ENCODE assay signal across 17 cellular contexts in the genomic region with DNA sequence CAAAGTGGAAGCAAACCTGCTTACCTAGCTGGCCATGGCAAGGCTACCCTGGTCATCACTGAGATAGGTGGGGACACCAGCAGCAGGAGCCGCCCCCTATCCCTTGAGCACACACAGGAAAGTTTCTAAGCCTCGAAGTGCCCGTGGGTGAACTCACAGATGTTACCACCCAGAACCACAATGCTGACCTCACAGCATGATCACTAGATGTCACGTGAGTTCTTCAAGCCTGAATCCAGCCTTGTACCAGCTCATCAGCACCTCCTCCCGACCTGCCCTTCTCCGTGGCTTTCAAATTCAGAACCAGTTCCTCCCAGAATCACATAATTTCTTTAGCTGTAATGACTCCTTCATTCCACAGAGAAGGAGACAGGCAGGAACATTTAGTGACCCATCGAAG. TPM values are rescaled to one million over a fixed set of nuclear protein-coding genes. Genes with fewer than 3 reads are reported as not detected.
DNase-seq lines count a peak whose midpoint lies in the region; ATAC-seq lines count a peak whose summit lies in the region.
"Had no signal": no experiment of that assay in that cellular context is flagged by ENCODE, and none has a peak within 500 bp of the region (broad histone marks: within the 10 kb centered on the region; RNA-seq: fewer than 3 reads in every experiment).

No MANE protein-coding gene starts in this region.

- H2BK5ac ChIP-seq in trophoblast cell (ENCODE audit: low read depth, low read length, poor library complexity): no peak overlapping the region

- no peak overlapping the region for H3K4me3 ChIP-seq in trophoblast cell (ENCODE audit: low read depth, low read length)
- H3K4me3 ChIP-seq: A549 had no signal

- no peaks in the 10 kb centered on the region for H3K9me3 Mint-ChIP-seq in stimulated activated naive CD8-positive, alpha-beta T cell treated with anti-CD3 and anti-CD28 coated beads, Interleukin-15, amount 100 ng/mL, for 72 hours
- H3K9me3 Mint-ChIP-seq: HFFc6 had no signal

- no peak overlapping the region for H3K9ac ChIP-seq in trophoblast cell (ENCODE audit: low read length)

- peak; percentile 26 for DNase-seq in NCI-H2107 treated with DMSO at 0.1 percent for 48 hours (lab: John Stamatoyannopoulos, UW; ENCODE audit: unreplicated experiment)
- DNase-seq in NCI-H2107 (lab: John Stamatoyannopoulos, UW): no peak
- DNase-seq in LHCN-M2 (ENCODE audit: low read depth): peak; percentile 73
- peak; percentile 55 for DNase-seq in SK-MEL-5 (ENCODE audit: low read depth, low spot score)
- no peak for DNase-seq in trophoblast cell
- DNase-seq in COR-L47 (lab: John Stamatoyannopoulos, UW): no peak
- DNase-seq in stimulated activated naive CD8-positive, alpha-beta T cell treated with anti-CD3 and anti-CD28 coated beads, Interleukin-15, amount 100 ng/mL, for 72 hours: no peak
- DNase-seq: CD4-positive, alpha-beta memory T cell; GF-D8; GOT3; HFFc6; NCI-H2029 treated with DMSO at 0.1 percent for 48 hours; NCI-H446; NCI-H748 treated with DMSO at 0.1 percent for 48 hours; SHP77 treated with DMSO at 0.1 percent for 48 hours had no signal

- H2BK120ac ChIP-seq in trophoblast cell (ENCODE audit: insufficient read depth, low read length, poor library complexity): peak overlapping the region; percentile 5

- H2AFZ ChIP-seq in trophoblast cell (ENCODE audit: insufficient read depth, low read length, poor library complexity): no peak overlapping the region

- no peak overlapping the region for H3K4me3 Mint-ChIP-seq in stimulated activated naive CD8-positive, alpha-beta T cell treated with anti-CD3 and anti-CD28 coated beads, Interleukin-15, amount 100 ng/mL, for 72 hours
- H3K4me3 Mint-ChIP-seq: CD4-positive, alpha-beta memory T cell; HFFc6 had no signal

- no peaks in the 10 kb centered on the region for H3K36me3 ChIP-seq in trophoblast cell (ENCODE audit: control insufficient read depth in 1 of 2, insufficient read depth in 2 of 2, low read length in 2 of 2)

- in situ Hi-C loops in SK-MEL-5 (cut with HindIII; ENCODE audit: low pct_unique_long_range_greater_than_20kb, low sequenced_read_pairs): loop anchor here (25.0 kb wide), 1 partner anchor 114 kb away; no protein-coding TSS in a partner anchor

- H3K4me1 Mint-ChIP-seq in stimulated activated naive CD8-positive, alpha-beta T cell treated with anti-CD3 and anti-CD28 coated beads, Interleukin-15, amount 100 ng/mL, for 72 hours: no peaks in the 10 kb centered on the region
- H3K4me1 Mint-ChIP-seq: CD4-positive, alpha-beta memory T cell had no signal

- no peak overlapping the region for H3K4me2 ChIP-seq in trophoblast cell (ENCODE audit: low read length)
- H3K4me2 ChIP-seq: A549 had no signal

- H3K14ac ChIP-seq in trophoblast cell (ENCODE audit: low read length): peak overlapping the region; percentile 39

- H4K8ac ChIP-seq in trophoblast cell (ENCODE audit: low read depth, low read length): no peak overlapping the region

- no CpG with 5 or more reads among the region's 7 CpGs for WGBS in trophoblast cell (ENCODE audit: extremely low coverage, insufficient coverage, insufficient read length)

- peak overlapping the region; percentile 28 for H3K4ac ChIP-seq in trophoblast cell (ENCODE audit: low read depth, low read length)

- H3K27ac ChIP-seq in trophoblast cell (ENCODE audit: low read depth, low read length): no peak overlapping the region
- H3K27ac ChIP-seq: A549 had no signal

- ATAC-seq in stimulated activated naive CD8-positive, alpha-beta T cell treated with anti-CD3 and anti-CD28 coated beads, Interleukin-15, amount 100 ng/mL, for 72 hours: no peak
- ATAC-seq in GM21381 (IDR thresholded peaks at IDR 0.05; ENCODE audit: unreplicated experiment): no peak
- ATAC-seq: A549 had no signal

- no peaks in the 10 kb centered on the region for H3K27me3 Mint-ChIP-seq in stimulated activated naive CD8-positive, alpha-beta T cell treated with anti-CD3 and anti-CD28 coated beads, Interleukin-15, amount 100 ng/mL, for 72 hours

- peaks cover 28% of the 10 kb centered on the region for H3K79me1 ChIP-seq in trophoblast cell (ENCODE audit: low read length)

- peak overlapping the region; percentile 37 for H3K23ac ChIP-seq in trophoblast cell (ENCODE audit: low read length)

- peak overlapping the region; percentile 41 for H4K91ac ChIP-seq in trophoblast cell (ENCODE audit: low read depth, low read length)

- H3K9me3 ChIP-seq in trophoblast cell (ENCODE audit: insufficient read depth, low read depth, low read length): peaks cover 2% of the 10 kb centered on the region
- H3K9me3 ChIP-seq: A549 had no signal

- H3K4me1 ChIP-seq in trophoblast cell (ENCODE audit: control insufficient read depth in 1 of 2, insufficient read depth in 2 of 2, low read length in 2 of 2): peaks cover 13 to 19% of the 10 kb centered on the region in 2 experiments
- H3K4me1 ChIP-seq: A549 had no signal

- H3K27me3 ChIP-seq in trophoblast cell (ENCODE audit: insufficient read depth, low read length): no peaks in the 10 kb centered on the region

- peak overlapping the region; percentile 87 for H2BK12ac ChIP-seq in trophoblast cell (ENCODE audit: low read length)

- peak overlapping the region; percentile 47 for H3K18ac ChIP-seq in trophoblast cell (ENCODE audit: low read length)

- H3K79me2 ChIP-seq in trophoblast cell (ENCODE audit: control insufficient read depth, insufficient read depth, low read length, poor library complexity): no peaks in the 10 kb centered on the region

- H4K12ac ChIP-seq in trophoblast cell (ENCODE audit: low read depth, low read length): no peak overlapping the region

- H3K27ac Mint-ChIP-seq in stimulated activated naive CD8-positive, alpha-beta T cell treated with anti-CD3 and anti-CD28 coated beads, Interleukin-15, amount 100 ng/mL, for 72 hours: no peak overlapping the region
- H3K27ac Mint-ChIP-seq: CD4-positive, alpha-beta memory T cell; HFFc6 had no signal

- peak overlapping the region; percentile 15 for H2AK5ac ChIP-seq in trophoblast cell (ENCODE audit: low read length)

RNA-seq across cellular contexts. Expression of a gene that starts 24.7 kb away (rescaled TPM):
- total RNA-seq in LHCN-M2 (2014; rRNA removed): 19.6 and 41.0 TPM in 2 replicates
- 11.9 TPM for polyA plus RNA-seq in LHCN-M2 (2012)
- total RNA-seq in SK-MEL-5 (2014; rRNA removed; shearing (Covaris generic)): 76.4 and 78.8 TPM in 2 replicates
- 141 and 160 TPM in 2 replicates for polyA plus RNA-seq in SK-MEL-5 (2015; cell fraction: cytosol; rRNA removed)
- polyA plus RNA-seq in SK-MEL-5 (2015; cell fraction: nucleus; rRNA removed): 37.5 and 44.4 TPM in 2 replicates
- 973 and 1,084 TPM in 2 replicates for polyA plus RNA-seq in trophoblast cell (2013)
- polyA plus RNA-seq: CD4-positive, alpha-beta memory T cell had no signal

Comparison
In these comparisons a context has a peak if more than half of its experiments do, and no peak if none do; other contexts are left out.
1. DNase-seq: peak in NCI-H2107 treated with DMSO at 0.1 percent for 48 hours (single experiment), LHCN-M2 (single experiment) and SK-MEL-5 (single experiment); none in NCI-H2107 (single experiment), trophoblast cell (0 of 2), COR-L47 (single experiment) and stimulated activated naive CD8-positive, alpha-beta T cell treated with anti-CD3 and anti-CD28 coated beads, Interleukin-15, amount 100 ng/mL, for 72 hours (0 of 2).